ENCODE assay signal across 15 cellular contexts in the genomic region with DNA sequence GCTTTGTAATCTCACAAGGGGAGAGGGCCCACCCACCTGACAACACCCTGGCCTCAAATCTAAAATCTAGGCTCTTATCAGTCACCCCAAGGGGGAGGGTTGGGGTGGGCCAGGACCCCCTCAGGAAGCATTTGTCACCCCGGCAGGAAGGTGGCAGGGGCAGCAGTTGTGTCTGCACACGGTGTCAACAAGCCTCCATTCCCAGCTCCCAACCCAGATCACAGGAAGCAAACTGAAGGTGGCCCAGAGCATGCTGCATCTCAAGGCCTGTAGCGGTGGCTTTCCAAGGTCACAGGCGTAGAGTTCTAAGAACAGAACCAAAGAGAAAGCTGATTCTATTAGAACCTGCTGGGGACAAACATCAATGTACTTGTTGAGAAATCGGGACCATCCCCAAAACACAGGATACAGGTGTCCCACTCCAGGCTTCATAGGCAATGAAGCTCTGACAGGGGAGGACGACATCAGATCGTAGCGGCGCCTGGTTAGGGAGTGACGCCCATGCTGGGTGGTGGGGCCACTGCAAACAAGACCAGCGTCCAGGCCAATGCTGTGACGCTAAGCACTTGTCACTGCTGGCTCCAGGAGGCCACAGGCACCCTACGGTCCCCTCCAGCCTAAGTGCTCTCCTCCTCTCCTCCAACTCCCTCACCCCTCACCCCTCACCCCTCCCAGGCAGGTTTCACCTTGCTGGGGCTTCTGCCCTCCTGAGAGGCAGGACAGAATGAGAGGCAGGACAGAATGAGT. TPM values are rescaled to one million over a fixed set of nuclear protein-coding genes. Genes with fewer than 3 reads are reported as not detected.
DNase-seq lines count a peak whose midpoint lies in the region; ATAC-seq and TF ChIP-seq lines count a peak whose summit lies in the region.
"Had no signal": no experiment of that assay in that cellular context is flagged by ENCODE, and none has a peak within 500 bp of the region (broad histone marks: within the 10 kb centered on the region; RNA-seq: fewer than 3 reads in every experiment).

No MANE protein-coding gene starts in this region.

- CTCF ChIA-PET in T-cell (lab: Charles Lee) = interaction anchor here in 1 of 2 donors (1.6 kb wide), 1 partner anchor 35 kb away, joined by 3 read pairs; no protein-coding TSS in a partner anchor

- peak overlapping the region; percentile 94 to 99 (median 96) for H3K27ac Mint-ChIP-seq in CD14-positive monocyte
- H3K27ac Mint-ChIP-seq in T-cell = peak overlapping the region; percentile 51 to 70
- peak overlapping the region; percentile 91 to 99 (median 97) for H3K27ac Mint-ChIP-seq in immature natural killer cell

- TF ChIP-seq POLR2A in GM19193 (IDR thresholded peaks at IDR 0.05; ENCODE audit: extremely low read depth, insufficient read depth, insufficient read length) = peak; percentile 10

- peak overlapping the region in 1 of 2 donors; percentile 76 for H3K4me3 Mint-ChIP-seq in CD14-positive monocyte
- peak overlapping the region in 1 of 3 donors; percentile 30 for H3K4me3 Mint-ChIP-seq in T-cell
- H3K4me3 Mint-ChIP-seq in immature natural killer cell = peak overlapping the region in 4 of 5 donors; percentile 29 to 88 (median 72)
- H3K4me3 Mint-ChIP-seq: brain had no signal

- H3K27ac ChIP-seq in coronary artery = no peak overlapping the region
- H3K27ac ChIP-seq: SJCRH30, VCaP had no signal

- DNase-seq in CD14-positive monocyte (ENCODE audit: low spot score) (no peak), T-cell (no peak), immature natural killer cell (no peak), cortex of kidney (lab: John Stamatoyannopoulos, UW) (no peak), sciatic nerve (ENCODE audit: low spot score) (no peak), coronary artery (ENCODE audit: low spot score) (no peak)
- DNase-seq: BE2C, islet precursor cell, NCI-H1417, NCI-H774, SJCRH30 had no signal

- H3K4me3 ChIP-seq in coronary artery = no peak overlapping the region
- H3K4me3 ChIP-seq: SJCRH30 had no signal

- H3K36me3 Mint-ChIP-seq in CD14-positive monocyte = peaks cover 7 to 11% of the 10 kb centered on the region in 2 donors
- H3K36me3 Mint-ChIP-seq in T-cell = no peaks in the 10 kb centered on the region
- H3K36me3 Mint-ChIP-seq in immature natural killer cell = peaks cover 0 to 3% (median 0%) of the 10 kb centered on the region in 3 donors
- H3K36me3 Mint-ChIP-seq: brain had no signal

- H3K9me3 Mint-ChIP-seq in CD14-positive monocyte = peaks cover 0 to 2% (median 0%) of the 10 kb centered on the region in 7 donors
- no peaks in the 10 kb centered on the region for H3K9me3 Mint-ChIP-seq in T-cell
- no peaks in the 10 kb centered on the region for H3K9me3 Mint-ChIP-seq in immature natural killer cell
- H3K9me3 Mint-ChIP-seq: brain had no signal

- no peak for ATAC-seq in T-cell (replicated peaks in 1 of 4)
- no peak for ATAC-seq in HG02763 (IDR thresholded peaks at IDR 0.05; ENCODE audit: unreplicated experiment)
- ATAC-seq in sciatic nerve = no peak

- TF ChIP-seq CTCF in CD14-positive monocyte (IDR thresholded peaks at IDR 0.05) (no peak), coronary artery (IDR thresholded peaks at IDR 0.05) (no peak)

- H3K4me1 Mint-ChIP-seq in CD14-positive monocyte (peaks cover 97% of the 10 kb centered on the region), T-cell (peaks cover 86 to 94% (median 87%) of the 10 kb centered on the region in 3 donors), immature natural killer cell (peaks cover 94 to 98% of the 10 kb centered on the region in 2 donors)

- H3K27me3 Mint-ChIP-seq in CD14-positive monocyte (ENCODE audit: low read depth in 3 of 3) (no peaks in the 10 kb centered on the region), T-cell (no peaks in the 10 kb centered on the region), immature natural killer cell (ENCODE audit: low read depth in 3 of 3) (peaks cover 0 to 7% (median 6%) of the 10 kb centered on the region in 3 donors)

- POLR2A ChIA-PET in T-cell (lab: Charles Lee) = no interaction called here

- intact Hi-C loops in CD14-positive monocyte (cut with micrococcal nuclease) (loop anchor here (1.0 to 5.0 kb wide), 4 partner anchors 33 to 53 kb away; a partner anchor contains a TSS), sciatic nerve (cut with DNase I) (no loop called here)

RNA-seq across cellular contexts. Expression of a gene that starts 52.9 kb away (rescaled TPM):
- polyA plus RNA-seq in CD14-positive monocyte (10 to 100 TPM; 11.6 to 12.3 TPM), immature natural killer cell (10 to 100 TPM; 19.5 to 58.2 (median 21.2) TPM)
- total RNA-seq in T-cell (100 to 1,000 TPM; 260 to 368 (median 275) TPM), sciatic nerve (16.2 TPM)

Comparison
In these comparisons a context has a peak if more than half of its experiments do, and no peak if none do; other contexts are left out.
1. RNA of a gene that starts 52.9 kb away (total RNA-seq): 260 to 368 TPM in T-cell; 16.2 TPM in sciatic nerve (single experiment); every median in the first group is over 10 times any median in the second.
2. Peak in every context shown above with its lines, with median percentiles within 50 percentile points of each other: H3K27ac Mint-ChIP-seq.